14 cellular contexts compared by ENCODE assay signal in the genomic region with DNA sequence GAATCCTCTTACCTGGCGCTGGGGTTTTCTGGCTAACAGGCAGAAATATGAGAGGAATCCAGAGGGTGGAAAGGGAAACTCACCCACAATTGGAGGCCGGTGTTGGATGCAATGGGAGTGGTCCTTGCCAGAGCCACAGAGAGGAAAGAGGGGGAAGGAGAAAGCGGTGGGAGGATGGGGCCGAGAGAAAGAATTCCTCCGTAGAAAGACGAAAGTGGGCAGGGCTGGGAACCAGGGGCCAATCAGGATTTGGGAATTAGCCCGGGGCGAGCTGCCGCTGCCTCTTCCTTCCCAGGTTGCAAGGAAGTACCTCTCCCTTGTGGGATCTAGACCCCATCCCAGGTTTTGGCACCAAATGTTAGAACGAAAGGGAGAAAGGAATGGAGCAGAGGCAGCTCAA.
DNase-seq lines count a peak whose midpoint lies in the region; ATAC-seq and TF ChIP-seq lines count a peak whose summit lies in the region.
"Had no signal": no experiment of that assay in that cellular context is flagged by ENCODE, and none has a peak within 500 bp of the region (broad histone marks: within the 10 kb centered on the region; RNA-seq: fewer than 3 reads in every experiment).

No MANE protein-coding gene starts in this region.

- H3K4me3 ChIP-seq in HCT116 (replicated peaks in 1 of 2; ENCODE audit: low read depth in 1 of 2, low read length in 2 of 2) (no peak overlapping the region), hepatocyte (no peak overlapping the region), transverse colon (no peak overlapping the region), neural progenitor cell (no peak overlapping the region)

- RAD21 ChIA-PET in HCT116 (lab: Charles Lee; ENCODE audit: low non-redundant PET in 1 of 2, low total read pairs in 2 of 2, uncharacterized antibody in 2 of 2, unreplicated experiment in 2 of 2): no interaction called here

- CTCF ChIA-PET in HCT116 (lab: Charles Lee) (no interaction called here), WTC11 (lab: Charles Lee) (no interaction called here)

- H3K4me3 Mint-ChIP-seq in WTC11 (no peak overlapping the region), neural progenitor cell (no peak overlapping the region)
- H3K4me3 Mint-ChIP-seq: CD14-positive monocyte had no signal

- H3K9me3 Mint-ChIP-seq in WTC11 (peaks cover 4% of the 10 kb centered on the region; the same call in 1 of the 2 replicates), neural progenitor cell (peaks cover 10% of the 10 kb centered on the region)

- DNase-seq in HCT116 (ENCODE audit: low read depth, low spot score): no peak
- DNase-seq in WTC11 (ENCODE audit: low spot score): no peak
- DNase-seq in hepatocyte (ENCODE audit: low spot score): no peak
- DNase-seq in transverse colon: no peak
- DNase-seq in T-helper 2 cell: no peak
- DNase-seq in neural progenitor cell (ENCODE audit: low spot score): no peak
- DNase-seq: DMS153, H7, NCI-H1417 treated with DMSO at 0.1 percent for 48 hours, NCI-H2029, NCI-H2171 treated with DMSO at 0.1 percent for 48 hours, NCI-H774 had no signal

- no peak for TF ChIP-seq CTCF in HCT116 (IDR thresholded peaks at IDR 0.05 in 2 of 3, conservative IDR thresholded peaks at IDR 0.05 in 1 of 3; ENCODE audit: borderline replicate concordance in 1 of 3, insufficient read depth in 1 of 3, low read depth in 2 of 3, low read length in 2 of 3)
- no peak for TF ChIP-seq CTCF in WTC11 (IDR thresholded peaks at IDR 0.05)
- no peak for TF ChIP-seq CTCF in hepatocyte (IDR thresholded peaks at IDR 0.05; ENCODE audit: poor library complexity)
- TF ChIP-seq CTCF in transverse colon (IDR thresholded peaks at IDR 0.05): no peak
- no peak for TF ChIP-seq CTCF in neural progenitor cell (IDR thresholded peaks at IDR 0.05)

- H3K4me1 ChIP-seq in HCT116 (ENCODE audit: control insufficient read depth in 1 of 2, insufficient read depth in 2 of 2, low read length in 2 of 2) (peaks cover 10 to 12% of the 10 kb centered on the region in 2 experiments; a peak in 3 of 4 replicates), hepatocyte (ENCODE audit: insufficient read depth) (no peaks in the 10 kb centered on the region), transverse colon (peaks cover 0 to 7% (median 2%) of the 10 kb centered on the region in 4 donors), neural progenitor cell (no peaks in the 10 kb centered on the region)

- H3K27me3 Mint-ChIP-seq in WTC11 (ENCODE audit: low read depth) (no peaks in the 10 kb centered on the region), neural progenitor cell (ENCODE audit: insufficient read depth, low read depth) (peaks cover 3% of the 10 kb centered on the region)

- H3K4me2 ChIP-seq in HCT116 (ENCODE audit: low read length) (peak overlapping the region; percentile 45), hepatocyte (no peak overlapping the region), neural progenitor cell (no peak overlapping the region)

- in situ Hi-C loops in transverse colon (cut with MboI; ENCODE audit: low pct_ligation_motif_present in 1 of 4, low pct_unique_long_range_greater_than_20kb in 1 of 4, low sequenced_read_pairs in 3 of 4): loop anchor here in 1 of 4 donors (25.0 kb wide), 1 partner anchor 103 kb away; no protein-coding TSS in a partner anchor

- POLR2A ChIA-PET in HCT116 (lab: Charles Lee): interaction anchor here (0.6 kb wide), 1 partner anchor 18 kb away, joined by 3 read pairs; no protein-coding TSS in a partner anchor
- POLR2A ChIA-PET in WTC11 (lab: Charles Lee): no interaction called here

- TF ChIP-seq EP300 in transverse colon (IDR thresholded peaks at IDR 0.05; ENCODE audit: low read depth): no peak

- H3F3A ChIP-seq in neural progenitor cell (ENCODE audit: low read depth): no peaks in the 10 kb centered on the region

- intact Hi-C loops in HCT116 (cut with micrococcal nuclease): no loop called here
- intact Hi-C loops in transverse colon (cut with DNase I; ENCODE audit: low total_unique reads): no loop called here

- no peaks in the 10 kb centered on the region for H4K20me1 ChIP-seq in HCT116 (ENCODE audit: insufficient read depth)
- no peaks in the 10 kb centered on the region for H4K20me1 ChIP-seq in hepatocyte (ENCODE audit: insufficient read depth, poor library complexity, severe bottlenecking)
- H4K20me1 ChIP-seq in neural progenitor cell (ENCODE audit: low read depth): no peaks in the 10 kb centered on the region

- H3K9ac ChIP-seq in HCT116 (ENCODE audit: low read length) (no peak overlapping the region), neural progenitor cell (no peak overlapping the region)

- H3K9me2 ChIP-seq in HCT116 (ENCODE audit: insufficient read depth): no peaks in the 10 kb centered on the region
- no peaks in the 10 kb centered on the region for H3K9me2 ChIP-seq in hepatocyte (replicated peaks; ENCODE audit: insufficient read depth)

- H2AFZ ChIP-seq in HCT116 (ENCODE audit: low read depth, low read length, poor library complexity, severe bottlenecking) (no peak overlapping the region), hepatocyte (no peak overlapping the region), neural progenitor cell (replicated peaks) (no peak overlapping the region)

- BruUV-seq in HCT116 (replicated peaks; lab: Mats Ljungman, UMichigan): no TSS peak

- no peaks in the 10 kb centered on the region for H3K27me3 ChIP-seq in HCT116 (ENCODE audit: insufficient read depth, low read length)
- H3K27me3 ChIP-seq in hepatocyte: no peaks in the 10 kb centered on the region
- no peaks in the 10 kb centered on the region for H3K27me3 ChIP-seq in transverse colon
- H3K27me3 ChIP-seq in neural progenitor cell: no peaks in the 10 kb centered on the region

- ATAC-seq in HCT116 (no peak), WTC11 (no peak; the same call in 1 of the 2 replicates), HG03175 (IDR thresholded peaks at IDR 0.05; ENCODE audit: unreplicated experiment) (no peak)

- H3K79me2 ChIP-seq in HCT116 (ENCODE audit: insufficient read depth, low read length): no peaks in the 10 kb centered on the region
- H3K79me2 ChIP-seq in hepatocyte: no peaks in the 10 kb centered on the region
- no peaks in the 10 kb centered on the region for H3K79me2 ChIP-seq in neural progenitor cell (ENCODE audit: low read depth)

- H3K36me3 Mint-ChIP-seq in WTC11 (peaks cover 6% of the 10 kb centered on the region), neural progenitor cell (peaks cover 2% of the 10 kb centered on the region)

- H3K27ac Mint-ChIP-seq in WTC11: peak overlapping the region; percentile 36; the same call in 1 of the 2 replicates
- no peak overlapping the region for H3K27ac Mint-ChIP-seq in neural progenitor cell
- H3K27ac Mint-ChIP-seq: CD14-positive monocyte had no signal

- no peak for TF ChIP-seq RAD21 in HCT116 (IDR thresholded peaks at IDR 0.05; ENCODE audit: low read depth)

- H3K36me3 ChIP-seq in HCT116 (ENCODE audit: control insufficient read depth in 1 of 2, insufficient read depth in 2 of 2, low read length in 2 of 2) (no peaks in the 10 kb centered on the region), hepatocyte (replicated peaks; ENCODE audit: insufficient read depth, low read depth) (no peaks in the 10 kb centered on the region), transverse colon (no peaks in the 10 kb centered on the region), neural progenitor cell (no peaks in the 10 kb centered on the region)

- TF ChIP-seq POLR2A in HCT116 (IDR thresholded peaks at IDR 0.05; ENCODE audit: borderline replicate concordance, extremely low read depth, insufficient read depth, insufficient read length) (no peak), transverse colon (IDR thresholded peaks at IDR 0.05) (no peak)

- H3K9me3 ChIP-seq in HCT116 (ENCODE audit: control insufficient read depth in 1 of 2, insufficient read depth in 1 of 2, low read depth in 1 of 2, low read length in 2 of 2): no peaks in the 10 kb centered on the region
- no peaks in the 10 kb centered on the region for H3K9me3 ChIP-seq in hepatocyte (ENCODE audit: low read depth)
- H3K9me3 ChIP-seq in transverse colon: no peaks in the 10 kb centered on the region
- H3K9me3 ChIP-seq in neural progenitor cell (ENCODE audit: low read depth): no peaks in the 10 kb centered on the region

- 88% methylated on average over 10 of the region's 10 CpGs for WGBS in hepatocyte (ENCODE audit: low lambda C conversion rate, missing lambda C conversion rate)
- 98% methylated on average over 10 of the region's 10 CpGs; no CpG with 5 or more reads in 1 of the 2 donors for WGBS in transverse colon (ENCODE audit: low coverage in 1 of 2), 2 donors

- H3K4me1 Mint-ChIP-seq in WTC11: peaks cover 12% of the 10 kb centered on the region
- no peaks in the 10 kb centered on the region for H3K4me1 Mint-ChIP-seq in neural progenitor cell
- H3K4me1 Mint-ChIP-seq: CD14-positive monocyte had no signal

- H3K27ac ChIP-seq in HCT116 (ENCODE audit: low read depth, low read length) (peak overlapping the region; percentile 54; the same call in 1 of the 2 replicates), hepatocyte (peak overlapping the region; percentile 60), transverse colon (peak overlapping the region in 3 of 4 donors; percentile 3 to 45 (median 24)), neural progenitor cell (no peak overlapping the region)

TF ChIP-seq in WTC11, 78 proteins besides CTCF, POLR2A, EP300 and RAD21 (continues in another document):
- TF ChIP-seq E2F5 (CRISPR knock-in tag; IDR thresholded peaks at IDR 0.05) (no peak), FOXP1 (CRISPR knock-in tag; IDR thresholded peaks at IDR 0.05; ENCODE audit: borderline replicate concordance) (no peak), SOX15 (CRISPR knock-in tag; IDR thresholded peaks at IDR 0.05) (no peak), TEAD1 (CRISPR knock-in tag; IDR thresholded peaks at IDR 0.05) (no peak)
